In the genomic region with DNA sequence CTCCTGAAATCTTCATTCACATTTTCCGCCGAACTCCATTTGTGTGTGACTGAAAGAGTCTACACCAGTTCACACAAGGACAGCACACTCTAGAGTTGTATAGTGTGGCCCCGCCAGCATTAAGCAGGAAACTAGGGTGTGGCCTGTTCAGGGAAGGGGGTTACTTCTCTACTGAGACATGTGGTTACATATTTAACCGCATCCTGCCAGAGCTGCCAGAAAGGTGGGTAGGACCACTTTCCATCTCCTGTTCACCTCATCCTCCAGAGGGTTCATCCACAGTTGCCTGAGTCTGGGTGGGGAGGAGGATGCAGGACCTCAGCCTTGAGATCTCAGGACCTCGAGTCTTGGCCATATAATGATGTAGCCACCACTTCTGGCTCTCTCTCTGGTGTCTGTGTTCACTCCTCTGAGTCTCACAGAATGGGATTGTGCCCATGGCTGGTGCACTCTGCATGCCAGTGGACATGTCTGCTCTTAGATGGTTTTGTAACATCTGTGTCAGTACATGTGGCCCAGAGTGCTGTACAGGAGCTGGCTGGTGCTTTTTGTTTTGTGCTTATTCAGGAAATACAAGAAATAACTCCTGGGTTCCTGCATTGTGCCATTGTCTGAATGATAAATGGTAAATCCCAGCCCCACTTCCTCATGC, we compare ENCODE assay signal across 10 cellular contexts. TPM values are rescaled to one million over a fixed set of nuclear protein-coding genes. Genes with fewer than 3 reads are reported as not detected.
DNase-seq lines count a peak whose midpoint lies in the region; ATAC-seq and TF ChIP-seq lines count a peak whose summit lies in the region.
"Had no signal": no experiment of that assay in that cellular context is flagged by ENCODE, and none has a peak within 500 bp of the region (broad histone marks: within the 10 kb centered on the region; RNA-seq: fewer than 3 reads in every experiment).

No MANE protein-coding gene starts in this region.

- H3K9me3 ChIP-seq in BLaER1 treated with 17β-estradiol and CSF1 and Interleukin-3, amounts not matched to agents 10 nM and 100 nM (replicated peaks in 1 of 11), result peaks cover 20 to 35% (median 28%) of the 10 kb centered on the region in 11 experiments
- H3K9me3 ChIP-seq in A673 (ENCODE audit: low read depth, low read length, poor library complexity, severe bottlenecking), result no peaks in the 10 kb centered on the region
- H3K9me3 ChIP-seq: psoas muscle had no signal

- peak overlapping the region; percentile 82 to 99 (median 92) for H3K27ac Mint-ChIP-seq in naive B cell

- H3K4me3 ChIP-seq in BLaER1 treated with 17β-estradiol and CSF1 and Interleukin-3, amounts not matched to agents 10 nM and 100 nM, result no peak overlapping the region
- peak overlapping the region; percentile 32 for H3K4me3 ChIP-seq in Jurkat, Clone E6-1 (ENCODE audit: low read length)
- no peak overlapping the region for H3K4me3 ChIP-seq in A673 (ENCODE audit: low read depth, low read length, poor library complexity, severe bottlenecking)
- H3K4me3 ChIP-seq: psoas muscle had no signal

- peaks cover 52 to 87% (median 73%) of the 10 kb centered on the region in 3 donors for H3K4me1 Mint-ChIP-seq in naive B cell

- ATAC-seq in GM21360 (IDR thresholded peaks at IDR 0.05; ENCODE audit: unreplicated experiment) (peak; percentile 65), naive B cell (ENCODE audit: low read depth in 2 of 2) (peak; percentile 89 to 91)

- H3K36me3 Mint-ChIP-seq in naive B cell, result peaks cover 6 to 9% of the 10 kb centered on the region in 2 donors

- peak; percentile 99 for DNase-seq in Jurkat, Clone E6-1 (ENCODE audit: low read depth, low spot score)
- peak; percentile 56 for DNase-seq in activated CD8-positive, alpha-beta memory T cell treated with anti-CD3 and anti-CD28 coated beads, Interleukin-2, amount 50 U/mL, for 1 hour (ENCODE audit: extremely low read depth)
- peak; percentile 73 for DNase-seq in naive B cell
- no peak for DNase-seq in hepatic stellate cell (ENCODE audit: low spot score)
- DNase-seq in EL, result no peak
- no peak for DNase-seq in A673 (ENCODE audit: low spot score)
- DNase-seq: psoas muscle had no signal

- intact Hi-C loops in A673 (cut with micrococcal nuclease; ENCODE audit: unreplicated experiment), result no loop called here

- 0 out of 22 replicates have a peak overlapping the region, but pooled peaks of 1 of the 11 experiments have one; percentile 15 for H3K9ac ChIP-seq in BLaER1 treated with 17β-estradiol and CSF1 and Interleukin-3, amounts not matched to agents 10 nM and 100 nM

- CTCF ChIA-PET in A673 (lab: Charles Lee), result no interaction called here

- H3K4me2 ChIP-seq in BLaER1 treated with 17β-estradiol and CSF1 and Interleukin-3, amounts not matched to agents 10 nM and 100 nM, result peak overlapping the region; percentile 57 to 90 (median 68)

- H3K4me1 ChIP-seq in BLaER1 treated with 17β-estradiol and CSF1 and Interleukin-3, amounts not matched to agents 10 nM and 100 nM, result peaks cover 18 to 26% (median 20%) of the 10 kb centered on the region in 10 experiments
- no peaks in the 10 kb centered on the region for H3K4me1 ChIP-seq in A673 (ENCODE audit: insufficient read depth, low read length, poor library complexity, severe bottlenecking)
- H3K4me1 ChIP-seq: psoas muscle had no signal

- POLR2A ChIA-PET in A673 (lab: Charles Lee; ENCODE audit: low non-redundant PET), result interaction anchor here (0.6 kb wide), 1 partner anchor 490 kb away, joined by 3 read pairs; no protein-coding TSS in a partner anchor

- no peaks in the 10 kb centered on the region for H3K36me3 ChIP-seq in BLaER1 treated with 17β-estradiol and CSF1 and Interleukin-3, amounts not matched to agents 10 nM and 100 nM
- no peaks in the 10 kb centered on the region for H3K36me3 ChIP-seq in A673 (ENCODE audit: insufficient read depth, low read length, poor library complexity, severe bottlenecking)

- no peak for TF ChIP-seq CTCF in A673 (conservative IDR thresholded peaks at IDR 0.05; ENCODE audit: low read depth, low read length)

- BruUV-seq in A673 (replicated peaks; lab: Mats Ljungman, UMichigan), result no TSS peak

- no peaks in the 10 kb centered on the region for H4K20me1 ChIP-seq in BLaER1 treated with 17β-estradiol and CSF1 and Interleukin-3, amounts not matched to agents 10 nM and 100 nM

- no peaks in the 10 kb centered on the region for H3K27me3 Mint-ChIP-seq in naive B cell

- peak overlapping the region in 5 of 11 experiments; percentile 21 to 67 (median 62); a peak in 10 of 22 replicates for H3K27ac ChIP-seq in BLaER1 treated with 17β-estradiol and CSF1 and Interleukin-3, amounts not matched to agents 10 nM and 100 nM
- H3K27ac ChIP-seq in A673 (ENCODE audit: low read depth, low read length, poor library complexity, severe bottlenecking), result no peak overlapping the region
- H3K27ac ChIP-seq: C4-2B, psoas muscle had no signal

- H3K4me3 Mint-ChIP-seq in naive B cell, result peak overlapping the region; percentile 63 to 89 (median 80)

- H3K27me3 ChIP-seq in BLaER1 treated with 17β-estradiol and CSF1 and Interleukin-3, amounts not matched to agents 10 nM and 100 nM, result no peaks in the 10 kb centered on the region
- H3K27me3 ChIP-seq in A673 (replicated peaks; ENCODE audit: insufficient read depth, low read depth, low read length, poor library complexity), result no peaks in the 10 kb centered on the region

- H3K9me3 Mint-ChIP-seq in naive B cell, result peaks cover 0 to 2% (median 0%) of the 10 kb centered on the region in 7 donors

RNA-seq across cellular contexts. Expression of a gene that starts 7.7 kb away (rescaled TPM):
- polyA plus RNA-seq in Jurkat, Clone E6-1 (2012; ENCODE audit: insufficient read depth, insufficient read length), result 23.8 TPM
- polyA plus RNA-seq in naive B cell (ENCODE audit: low read depth in 6 of 6), result 10 to 100 TPM; 48.5 to 82.4 (median 54.0) TPM
- total RNA-seq in A673 (2021), result 0.37 and 0.61 TPM in 2 replicates

Comparison
In these comparisons a context has a peak if more than half of its experiments do, and no peak if none do; other contexts are left out.
1. DNase-seq: peak in Jurkat, Clone E6-1 (single experiment), activated CD8-positive, alpha-beta memory T cell treated with anti-CD3 and anti-CD28 coated beads, Interleukin-2, amount 50 U/mL, for 1 hour (single experiment) and naive B cell (single experiment); none in hepatic stellate cell (single experiment), EL (single experiment) and A673 (single experiment).